In genomic region chr9:133400292-133400691, GRCh38 we compare ENCODE assay signal across 21 cellular contexts. TPM values are rescaled to one million over a fixed set of nuclear protein-coding genes. Genes with fewer than 3 reads are reported as not detected.
"Had no signal": no experiment of that assay in that cellular context is flagged by ENCODE, and none has a peak within 500 bp of the region (broad histone marks: within the 10 kb centered on the region; RNA-seq: fewer than 3 reads in every experiment).

No MANE protein-coding gene starts in this region.

- H3K4me3 ChIP-seq: cardiac muscle cell, esophagus squamous epithelium, heart right ventricle, left ventricle myocardium inferior, thyroid gland had no signal

- H3K27ac ChIP-seq: cardiac muscle cell, esophagus squamous epithelium, heart right ventricle, left ventricle myocardium inferior, thyroid gland had no signal

- DNase-seq: activated CD4-positive, alpha-beta T cell treated with anti-CD3 and anti-CD28 coated beads, Interleukin-2, amount 10 ng/mL, durations not matched to agents 7 days and 5 days; activated CD8-positive, alpha-beta T cell treated with anti-CD3 and anti-CD28 coated beads, Interleukin-2, amount 10 ng/mL, durations not matched to agents 7 days and 5 days; activated naive CD4-positive, alpha-beta T cell treated with Interleukin-2 at 50 U/mL for 16 hours; activated naive CD8-positive, alpha-beta T cell treated with anti-CD3 and anti-CD28 coated beads, Interleukin-2, amount 10 ng/mL, durations not matched to agents 7 days and 5 days; activated T-cell treated with anti-CD3 and anti-CD28 coated beads, Interleukin-2, amount 50 U/mL, for 24 hours; amygdala; effector CD8-positive, alpha-beta T cell; esophagus squamous epithelium; heart right ventricle; immature natural killer cell; kidney glomerular epithelial cell; left ventricle myocardium inferior; mammary epithelial cell; nephron progenitor cell; occipital lobe; retina; stimulated activated naive CD4-positive, alpha-beta T cell; thyroid gland had no signal

- H3K27me3 ChIP-seq: cardiac muscle cell, thyroid gland had no signal

- ATAC-seq: activated CD4-positive, CD25-positive, alpha-beta regulatory T cell treated with anti-CD3 and anti-CD28 coated beads, Interleukin-2, amount 50 U/mL, for 24 hours; activated CD8-positive, alpha-beta T cell treated with anti-CD3 and anti-CD28 coated beads, Interleukin-2, amount 10 ng/mL, durations not matched to agents 7 days and 5 days; heart right ventricle had no signal

- H3K4me1 ChIP-seq: heart right ventricle, thyroid gland had no signal

- FAIRE-seq: endothelial cell of umbilical vein had no signal

- H3K9me3 ChIP-seq: esophagus squamous epithelium, heart right ventricle, left ventricle myocardium inferior, thyroid gland had no signal

RNA-seq across cellular contexts. Expression of gene STKLD1, which starts 24.1 kb away (rescaled TPM):
- total RNA-seq: left ventricle myocardium inferior had no signal
